ENCODE assay signal across 9 cellular contexts in genomic region chr16:81831722-81832126, GRCh38. TPM values are rescaled to one million over a fixed set of nuclear protein-coding genes. Genes with fewer than 3 reads are reported as not detected.
A peak's percentile ranks its signal among the peaks of the same experiment; 100 is the strongest.
DNase-seq lines count a peak whose midpoint lies in the region; ATAC-seq and FAIRE-seq lines count a peak whose summit lies in the region.
"Had no signal": no experiment of that assay in that cellular context is flagged by ENCODE, and none has a peak within 500 bp of the region (broad histone marks: within the 10 kb centered on the region; RNA-seq: fewer than 3 reads in every experiment).

No MANE protein-coding gene starts in this region.

- H3K36me3 ChIP-seq in naive thymus-derived CD4-positive, alpha-beta T cell (ENCODE audit: control insufficient read depth in 2 of 3, insufficient read depth in 3 of 3, low read length in 3 of 3) = no peaks in the 10 kb centered on the region

- CTCF ChIA-PET in activated naive CD4-positive, alpha-beta T cell treated with anti-CD3 and anti-CD28 coated beads, Interleukin-2, amount 10 ng/mL, durations not matched to agents 7 days and 5 days (lab: Charles Lee) = interaction anchor here (0.6 to 0.7 kb wide), 2 partner anchors 9 to 14 kb away, joined by 3 to 4 read pairs; no protein-coding TSS in a partner anchor
- CTCF ChIA-PET in naive thymus-derived CD4-positive, alpha-beta T cell (lab: Charles Lee) = no interaction called here

- peak overlapping the region; percentile 16 for H3K4me3 ChIP-seq in naive thymus-derived CD4-positive, alpha-beta T cell (ENCODE audit: low read length)

- H3K4me1 Mint-ChIP-seq in activated naive CD4-positive, alpha-beta T cell treated with anti-CD3 and anti-CD28 coated beads, Interleukin-2, amount 10 ng/mL, durations not matched to agents 7 days and 5 days = peaks cover 15% of the 10 kb centered on the region
- peaks cover 0 to 36% (median 6%) of the 10 kb centered on the region in 7 donors for H3K4me1 Mint-ChIP-seq in naive thymus-derived CD4-positive, alpha-beta T cell

- H3K9me3 Mint-ChIP-seq in activated naive CD4-positive, alpha-beta T cell treated with anti-CD3 and anti-CD28 coated beads, Interleukin-2, amount 10 ng/mL, durations not matched to agents 7 days and 5 days = no peaks in the 10 kb centered on the region
- H3K9me3 Mint-ChIP-seq in naive thymus-derived CD4-positive, alpha-beta T cell = no peaks in the 10 kb centered on the region

- H3K27me3 ChIP-seq in naive thymus-derived CD4-positive, alpha-beta T cell (ENCODE audit: control insufficient read depth in 2 of 2, insufficient read depth in 2 of 2, low read length in 2 of 2) = no peaks in the 10 kb centered on the region

- no peaks in the 10 kb centered on the region for H3K9me3 ChIP-seq in naive thymus-derived CD4-positive, alpha-beta T cell (ENCODE audit: control insufficient read depth in 2 of 3, low read length in 3 of 3)

- DNase-seq in GM18507 (ENCODE audit: extremely low spot score, insufficient read length, low read depth) = no peak
- peak; percentile 80 to 93 for DNase-seq in NCI-H526 (lab: John Stamatoyannopoulos, UW)
- peak; percentile 57 for DNase-seq in activated naive CD4-positive, alpha-beta T cell treated with anti-CD3 and anti-CD28 coated beads, Interleukin-2, amount 10 ng/mL, durations not matched to agents 7 days and 5 days
- DNase-seq in naive thymus-derived CD4-positive, alpha-beta T cell = peak in 2 of 9 donors; percentile 17 to 42
- DNase-seq in activated effector memory CD4-positive, alpha-beta T cell treated with Interleukin-2 at 50 U/mL for 16 hours = no peak
- DNase-seq in NCI-H146 treated with DMSO at 0.1 percent for 48 hours (lab: John Stamatoyannopoulos, UW; ENCODE audit: unreplicated experiment) = no peak
- no peak for DNase-seq in activated effector memory CD4-positive, alpha-beta T cell treated with anti-CD3 and anti-CD28 coated beads, Interleukin-2, amount 50 U/mL, for 16 hours

- intact Hi-C loops in naive thymus-derived CD4-positive, alpha-beta T cell (cut with micrococcal nuclease) = no loop called here

- peak; percentile 95 for FAIRE-seq in GM18507 (lab: Jason Lieb, UNC)
- FAIRE-seq: keratinocyte had no signal

- peak overlapping the region; percentile 14 for H3K27ac Mint-ChIP-seq in activated naive CD4-positive, alpha-beta T cell treated with anti-CD3 and anti-CD28 coated beads, Interleukin-2, amount 10 ng/mL, durations not matched to agents 7 days and 5 days
- no peak overlapping the region for H3K27ac Mint-ChIP-seq in naive thymus-derived CD4-positive, alpha-beta T cell

- H3K27ac ChIP-seq in naive thymus-derived CD4-positive, alpha-beta T cell (ENCODE audit: low read depth, low read length) = no peak overlapping the region

- no peaks in the 10 kb centered on the region for H3K36me3 Mint-ChIP-seq in activated naive CD4-positive, alpha-beta T cell treated with anti-CD3 and anti-CD28 coated beads, Interleukin-2, amount 10 ng/mL, durations not matched to agents 7 days and 5 days
- no peaks in the 10 kb centered on the region for H3K36me3 Mint-ChIP-seq in naive thymus-derived CD4-positive, alpha-beta T cell

- H3K4me1 ChIP-seq in naive thymus-derived CD4-positive, alpha-beta T cell (ENCODE audit: control insufficient read depth in 2 of 2, insufficient read depth in 2 of 2, low read length in 2 of 2) = peaks cover 0 to 24% of the 10 kb centered on the region in 2 donors

- peaks cover 10% of the 10 kb centered on the region for H3K27me3 Mint-ChIP-seq in activated naive CD4-positive, alpha-beta T cell treated with anti-CD3 and anti-CD28 coated beads, Interleukin-2, amount 10 ng/mL, durations not matched to agents 7 days and 5 days
- peaks cover 0 to 13% (median 4%) of the 10 kb centered on the region in 5 donors for H3K27me3 Mint-ChIP-seq in naive thymus-derived CD4-positive, alpha-beta T cell

- peak; percentile 61 for ATAC-seq in HG02571 (IDR thresholded peaks at IDR 0.05; ENCODE audit: unreplicated experiment)
- ATAC-seq in naive thymus-derived CD4-positive, alpha-beta T cell = peak; percentile 91

- H3K4me3 Mint-ChIP-seq in activated naive CD4-positive, alpha-beta T cell treated with anti-CD3 and anti-CD28 coated beads, Interleukin-2, amount 10 ng/mL, durations not matched to agents 7 days and 5 days = no peak overlapping the region
- H3K4me3 Mint-ChIP-seq in naive thymus-derived CD4-positive, alpha-beta T cell = peak overlapping the region in 2 of 10 donors; percentile 9 to 36

- POLR2A ChIA-PET in naive thymus-derived CD4-positive, alpha-beta T cell (lab: Charles Lee) = no interaction called here

RNA-seq across cellular contexts. Expression of gene PLCG2, which starts 52.6 kb away (rescaled TPM):
- 10 to 100 TPM in 2 of 5 experiments, 1 to 10 TPM in 3; 1.4 to 85.8 (median 5.9) TPM for total RNA-seq in naive thymus-derived CD4-positive, alpha-beta T cell
- under 1 TPM; 0.07 to 0.33 TPM for polyA plus RNA-seq in naive thymus-derived CD4-positive, alpha-beta T cell

Comparison
In these comparisons a context has a peak if more than half of its experiments do, and no peak if none do; other contexts are left out.
1. DNase-seq: peak in NCI-H526 (2 of 2) and activated naive CD4-positive, alpha-beta T cell treated with anti-CD3 and anti-CD28 coated beads, Interleukin-2, amount 10 ng/mL, durations not matched to agents 7 days and 5 days (single experiment); none in GM18507 (single experiment), activated effector memory CD4-positive, alpha-beta T cell treated with Interleukin-2 at 50 U/mL for 16 hours (single experiment), NCI-H146 treated with DMSO at 0.1 percent for 48 hours (single experiment) and activated effector memory CD4-positive, alpha-beta T cell treated with anti-CD3 and anti-CD28 coated beads, Interleukin-2, amount 50 U/mL, for 16 hours (single experiment).